ENCODE assay signal across 14 cellular contexts in genomic region chrX:19595036-19595435, GRCh38.
DNase-seq lines count a peak whose midpoint lies in the region; ATAC-seq and TF ChIP-seq lines count a peak whose summit lies in the region.
"Had no signal": no experiment of that assay in that cellular context is flagged by ENCODE, and none has a peak within 500 bp of the region (broad histone marks: within the 10 kb centered on the region; RNA-seq: fewer than 3 reads in every experiment).

No MANE protein-coding gene starts in this region.

- no peaks in the 10 kb centered on the region for H3K9me3 Mint-ChIP-seq in activated naive CD8-positive, alpha-beta T cell treated with anti-CD3 and anti-CD28 coated beads, Interleukin-2, amount 50 U/mL, for 24 hours
- no peaks in the 10 kb centered on the region for H3K9me3 Mint-ChIP-seq in activated naive CD8-positive, alpha-beta T cell treated with anti-CD3 and anti-CD28 coated beads for 36 hours
- peaks cover 0 to 16% (median 13%) of the 10 kb centered on the region in 5 experiments for H3K9me3 Mint-ChIP-seq in brain

- H3K36me3 Mint-ChIP-seq in activated naive CD8-positive, alpha-beta T cell treated with anti-CD3 and anti-CD28 coated beads, Interleukin-2, amount 50 U/mL, for 24 hours (ENCODE audit: low read depth): peaks cover 6% of the 10 kb centered on the region
- peaks cover 13% of the 10 kb centered on the region for H3K36me3 Mint-ChIP-seq in activated naive CD8-positive, alpha-beta T cell treated with anti-CD3 and anti-CD28 coated beads for 36 hours
- peaks cover 11% of the 10 kb centered on the region for H3K36me3 Mint-ChIP-seq in brain

- H3K27me3 Mint-ChIP-seq in activated naive CD8-positive, alpha-beta T cell treated with anti-CD3 and anti-CD28 coated beads, Interleukin-2, amount 50 U/mL, for 24 hours: no peaks in the 10 kb centered on the region
- no peaks in the 10 kb centered on the region for H3K27me3 Mint-ChIP-seq in activated naive CD8-positive, alpha-beta T cell treated with anti-CD3 and anti-CD28 coated beads for 36 hours
- no peaks in the 10 kb centered on the region for H3K27me3 Mint-ChIP-seq in brain

- H3K9me3 ChIP-seq in left ventricle myocardium inferior (replicated peaks) (peaks cover 4% of the 10 kb centered on the region), vagina (no peaks in the 10 kb centered on the region)

- H3K4me3 Mint-ChIP-seq in activated naive CD8-positive, alpha-beta T cell treated with anti-CD3 and anti-CD28 coated beads, Interleukin-2, amount 50 U/mL, for 24 hours: no peak overlapping the region
- H3K4me3 Mint-ChIP-seq in activated naive CD8-positive, alpha-beta T cell treated with anti-CD3 and anti-CD28 coated beads for 36 hours: no peak overlapping the region
- H3K4me3 Mint-ChIP-seq in brain: peak overlapping the region in 4 of 5 experiments; percentile 51 to 83 (median 60)

- H3K27ac Mint-ChIP-seq in activated naive CD8-positive, alpha-beta T cell treated with anti-CD3 and anti-CD28 coated beads, Interleukin-2, amount 50 U/mL, for 24 hours: peak overlapping the region; percentile 60
- no peak overlapping the region for H3K27ac Mint-ChIP-seq in activated naive CD8-positive, alpha-beta T cell treated with anti-CD3 and anti-CD28 coated beads for 36 hours
- H3K27ac Mint-ChIP-seq in brain: peak overlapping the region; percentile 78 to 98 (median 89)

- intact Hi-C loops in left ventricle myocardium inferior (cut with micrococcal nuclease): loop anchor here (10.0 kb wide), 1 partner anchor 290 kb away; the partner anchor contains the start of gene SH3KBP1
- intact Hi-C loops in vagina (cut with DNase I): no loop called here

- DNase-seq in activated naive CD8-positive, alpha-beta T cell treated with anti-CD3 and anti-CD28 coated beads, Interleukin-2, amount 50 U/mL, for 24 hours: no peak
- DNase-seq in activated naive CD8-positive, alpha-beta T cell treated with anti-CD3 and anti-CD28 coated beads for 36 hours: no peak
- DNase-seq in left ventricle myocardium inferior (no peak), vagina (ENCODE audit: extremely low spot score in 2 of 2) (no peak), NCI-H2171 (lab: John Stamatoyannopoulos, UW) (no peak), Kasumi-1 (lab: John Stamatoyannopoulos, UW) (no peak)
- DNase-seq: activated naive CD4-positive, alpha-beta T cell treated with Interleukin-2 at 50 U/mL for 16 hours; NCI-H2029; NCI-H82; stimulated activated naive CD8-positive, alpha-beta T cell treated with anti-CD3 and anti-CD28 coated beads, Interleukin-15, Interleukin-2, amounts not matched to agents 100 U/mL and 50 U/mL, for 24 hours had no signal

- ATAC-seq in activated naive CD8-positive, alpha-beta T cell treated with anti-CD3 and anti-CD28 coated beads, Interleukin-2, amount 50 U/mL, for 24 hours: no peak
- ATAC-seq in GM21786 (IDR thresholded peaks at IDR 0.05; ENCODE audit: unreplicated experiment): no peak
- ATAC-seq: stimulated activated naive CD8-positive, alpha-beta T cell treated with anti-CD3 and anti-CD28 coated beads, Interleukin-15, Interleukin-2, amounts not matched to agents 100 U/mL and 50 U/mL, for 24 hours had no signal

- peaks cover 13% of the 10 kb centered on the region for H3K4me1 Mint-ChIP-seq in activated naive CD8-positive, alpha-beta T cell treated with anti-CD3 and anti-CD28 coated beads, Interleukin-2, amount 50 U/mL, for 24 hours
- H3K4me1 Mint-ChIP-seq in activated naive CD8-positive, alpha-beta T cell treated with anti-CD3 and anti-CD28 coated beads for 36 hours: peaks cover 11% of the 10 kb centered on the region
- H3K4me1 Mint-ChIP-seq in brain: peaks cover 28% of the 10 kb centered on the region

- H3K4me1 ChIP-seq in left ventricle myocardium inferior (peaks cover 22% of the 10 kb centered on the region), vagina (no peaks in the 10 kb centered on the region)

- no peak for TF ChIP-seq POLR2A in vagina (IDR thresholded peaks at IDR 0.05)

- H3K36me3 ChIP-seq in left ventricle myocardium inferior (peaks cover 6% of the 10 kb centered on the region), vagina (no peaks in the 10 kb centered on the region)
- H3K36me3 ChIP-seq: cardiac muscle cell had no signal

- TF ChIP-seq CTCF in brain (conservative IDR thresholded peaks at IDR 0.05) (no peak), left ventricle myocardium inferior (IDR thresholded peaks at IDR 0.05; ENCODE audit: borderline replicate concordance) (no peak), vagina (IDR thresholded peaks at IDR 0.05) (no peak)

- H3K4me3 ChIP-seq in left ventricle myocardium inferior: no peak overlapping the region
- no peak overlapping the region for H3K4me3 ChIP-seq in vagina
- H3K4me3 ChIP-seq: cardiac muscle cell had no signal

- H3K27ac ChIP-seq in left ventricle myocardium inferior (replicated peaks): peak overlapping the region; percentile 55
- peak overlapping the region; percentile 37 for H3K27ac ChIP-seq in vagina
- H3K27ac ChIP-seq: cardiac muscle cell, epithelial cell of prostate had no signal

- H3K27me3 ChIP-seq in left ventricle myocardium inferior (ENCODE audit: low read depth) (no peaks in the 10 kb centered on the region), vagina (no peaks in the 10 kb centered on the region)
- H3K27me3 ChIP-seq: cardiac muscle cell had no signal

Comparison
In these comparisons a context has a peak if more than half of its experiments do, and no peak if none do; other contexts are left out.
1. H3K4me3 Mint-ChIP-seq: peak in brain (4 of 5); none in activated naive CD8-positive, alpha-beta T cell treated with anti-CD3 and anti-CD28 coated beads, Interleukin-2, amount 50 U/mL, for 24 hours (single experiment) and activated naive CD8-positive, alpha-beta T cell treated with anti-CD3 and anti-CD28 coated beads for 36 hours (single experiment).